ENCODE assay signal across 8 cellular contexts in genomic region chr21:37365657-37366487, GRCh38. TPM values are rescaled to one million over a fixed set of nuclear protein-coding genes. Genes with fewer than 3 reads are reported as not detected.
A peak's percentile ranks its signal among the peaks of the same experiment; 100 is the strongest.
DNase-seq lines count a peak whose midpoint lies in the region; ATAC-seq and TF ChIP-seq lines count a peak whose summit lies in the region.

No MANE protein-coding gene starts in this region.

- WGBS in lower leg skin, 2 donors, result 1% methylated on average over 19 to 40 of the region's 102 CpGs

- H3K4me3 ChIP-seq in lower leg skin (ENCODE audit: low read depth, poor library complexity, severe bottlenecking), result peak overlapping the region; percentile 47

- peak; percentile 25 to 51 for DNase-seq in NCI-H2081 (lab: John Stamatoyannopoulos, UW)
- DNase-seq in NCI-H2081 treated with DMSO at 0.1 percent for 48 hours (lab: John Stamatoyannopoulos, UW), result no peak
- DNase-seq in NCI-H146 (lab: John Stamatoyannopoulos, UW), result peak; percentile 54
- DNase-seq in activated CD4-positive, alpha-beta T cell treated with anti-CD3 and anti-CD28 coated beads for 4 hours, result peak; percentile 58 to 66
- DNase-seq in dermis blood vessel endothelial cell, result peak; percentile 76
- DNase-seq in lower leg skin (ENCODE audit: low spot score in 2 of 2), result peak; percentile 58 to 93
- DNase-seq in stimulated activated CD4-positive, alpha-beta T cell treated with anti-CD3 and anti-CD28 coated beads, TNF-alpha, amount 100 ng/mL, for 1 hour (ENCODE audit: low read depth in 3 of 3, low spot score in 1 of 3), result peak; percentile 18 to 46 (median 19)

- TF ChIP-seq CTCF in lower leg skin (IDR thresholded peaks at IDR 0.05), result no peak

- no peak for TF ChIP-seq POLR2A in lower leg skin (IDR thresholded peaks at IDR 0.05)

- ATAC-seq in HG02678 (IDR thresholded peaks at IDR 0.05; ENCODE audit: unreplicated experiment), result peak; percentile 40

- intact Hi-C loops in lower leg skin (cut with DNase I; ENCODE audit: low total_unique reads), result no loop called here

RNA-seq across cellular contexts. Expression of gene DYRK1A, which starts 0.7 kb away (rescaled TPM):
- total RNA-seq in dermis blood vessel endothelial cell (75.6 and 94.8 TPM in 2 replicates), lower leg skin (10 to 100 TPM; 60.2 to 97.8 (median 79.8) TPM)
